ENCODE assay signal across 9 cellular contexts in the genomic region with DNA sequence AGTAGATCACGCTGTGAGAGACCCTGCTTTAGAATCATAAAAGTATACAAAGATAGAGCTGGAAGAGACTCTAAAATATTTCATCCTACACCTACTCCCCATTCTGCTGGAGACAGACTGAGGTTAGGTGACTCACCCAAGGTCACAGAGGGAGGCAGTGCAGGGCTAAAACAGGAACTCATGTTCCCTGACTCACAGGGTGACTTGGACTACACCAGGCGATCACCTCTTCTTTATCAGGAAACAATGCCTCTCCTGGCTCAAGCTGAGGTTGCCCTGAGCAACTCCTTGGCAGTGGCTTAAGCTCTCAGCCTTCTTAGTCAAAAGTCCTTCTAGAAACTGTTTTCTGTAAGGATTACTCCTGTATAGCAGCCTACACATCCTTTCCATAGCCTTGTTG. TPM values are rescaled to one million over a fixed set of nuclear protein-coding genes. Genes with fewer than 3 reads are reported as not detected.
DNase-seq lines count a peak whose midpoint lies in the region; ATAC-seq and TF ChIP-seq lines count a peak whose summit lies in the region.
"Had no signal": no experiment of that assay in that cellular context is flagged by ENCODE, and none has a peak within 500 bp of the region (broad histone marks: within the 10 kb centered on the region; RNA-seq: fewer than 3 reads in every experiment).

No MANE protein-coding gene starts in this region.

- H3K36me3 ChIP-seq in ascending aorta = no peaks in the 10 kb centered on the region

- TF ChIP-seq CTCF in CD14-positive monocyte (IDR thresholded peaks at IDR 0.05) = no peak
- no peak for TF ChIP-seq CTCF in ascending aorta (IDR thresholded peaks at IDR 0.05)

- peaks cover 12% of the 10 kb centered on the region for H3K4me1 Mint-ChIP-seq in CD14-positive monocyte
- H3K4me1 Mint-ChIP-seq: activated B cell treated with CpG ODN at 0.5 μM for 24 hours had no signal

- H3K4me1 ChIP-seq in ascending aorta = peaks cover 0 to 9% of the 10 kb centered on the region in 2 donors

- no peak overlapping the region for H3K4me3 ChIP-seq in ascending aorta

- H3K27ac Mint-ChIP-seq in CD14-positive monocyte = peak overlapping the region in 1 of 7 donors; percentile 27
- H3K27ac Mint-ChIP-seq: activated B cell treated with CpG ODN at 0.5 μM for 24 hours had no signal

- no peaks in the 10 kb centered on the region for H3K9me3 ChIP-seq in ascending aorta

- no peaks in the 10 kb centered on the region for H3K27me3 ChIP-seq in ascending aorta

- H3K9me3 Mint-ChIP-seq in CD14-positive monocyte = peaks cover 3 to 11% (median 4%) of the 10 kb centered on the region in 7 donors

- H3K4me3 Mint-ChIP-seq in CD14-positive monocyte = no peak overlapping the region
- H3K4me3 Mint-ChIP-seq: activated B cell treated with CpG ODN at 0.5 μM for 24 hours had no signal

- intact Hi-C loops in CD14-positive monocyte (cut with micrococcal nuclease) (no loop called here), ascending aorta (cut with DNase I) (no loop called here)

- ATAC-seq in HG03175 (IDR thresholded peaks at IDR 0.05; ENCODE audit: unreplicated experiment) (no peak), GM21381 (IDR thresholded peaks at IDR 0.05; ENCODE audit: unreplicated experiment) (no peak)

- H3K27me3 Mint-ChIP-seq in CD14-positive monocyte (ENCODE audit: low read depth in 3 of 3) = peaks cover 14 to 19% (median 18%) of the 10 kb centered on the region in 3 donors

- DNase-seq in CD14-positive monocyte (ENCODE audit: low spot score) = peak; percentile 74
- peak; percentile 98 for DNase-seq in LHCN-M2 (ENCODE audit: low read depth)
- peak; percentile 67 to 88 for DNase-seq in ascending aorta (ENCODE audit: low spot score in 2 of 2)
- peak; percentile 22 for DNase-seq in medulla oblongata (ENCODE audit: extremely low spot score)
- DNase-seq in GM19238 (ENCODE audit: insufficient read length, low spot score) = no peak
- DNase-seq in erythroblast (lab: John Stamatoyannopoulos, UW) = no peak
- DNase-seq: activated B cell treated with CpG ODN at 0.5 μM for 24 hours had no signal

- peak overlapping the region; percentile 31 to 50 for H3K27ac ChIP-seq in ascending aorta

- no peak for TF ChIP-seq POLR2A in erythroblast (IDR thresholded peaks at IDR 0.05; ENCODE audit: low read length)

- H3K36me3 Mint-ChIP-seq in CD14-positive monocyte = no peaks in the 10 kb centered on the region

RNA-seq across cellular contexts. Expression of a gene that starts 26.4 kb away (rescaled TPM):
- polyA plus RNA-seq in CD14-positive monocyte = not detected
- 141 and 162 TPM in 2 replicates for total RNA-seq in LHCN-M2 (2014; rRNA removed)
- polyA plus RNA-seq in LHCN-M2 (2012) = 18.4 TPM
- total RNA-seq in ascending aorta = 2.6 TPM
- total RNA-seq: activated B cell treated with CpG ODN at 0.5 μM for 24 hours had no signal

Comparison
In these comparisons a context has a peak if more than half of its experiments do, and no peak if none do; other contexts are left out.
1. DNase-seq: peak in CD14-positive monocyte (single experiment), LHCN-M2 (single experiment), ascending aorta (2 of 2) and medulla oblongata (single experiment); none in GM19238 (single experiment) and erythroblast (0 of 2).
2. RNA of a gene that starts 26.4 kb away (total RNA-seq): 141 to 162 TPM in LHCN-M2; 2.6 TPM in ascending aorta (single experiment); every median in the first group is over 10 times any median in the second.